20 cellular contexts compared by ENCODE assay signal in the genomic region with DNA sequence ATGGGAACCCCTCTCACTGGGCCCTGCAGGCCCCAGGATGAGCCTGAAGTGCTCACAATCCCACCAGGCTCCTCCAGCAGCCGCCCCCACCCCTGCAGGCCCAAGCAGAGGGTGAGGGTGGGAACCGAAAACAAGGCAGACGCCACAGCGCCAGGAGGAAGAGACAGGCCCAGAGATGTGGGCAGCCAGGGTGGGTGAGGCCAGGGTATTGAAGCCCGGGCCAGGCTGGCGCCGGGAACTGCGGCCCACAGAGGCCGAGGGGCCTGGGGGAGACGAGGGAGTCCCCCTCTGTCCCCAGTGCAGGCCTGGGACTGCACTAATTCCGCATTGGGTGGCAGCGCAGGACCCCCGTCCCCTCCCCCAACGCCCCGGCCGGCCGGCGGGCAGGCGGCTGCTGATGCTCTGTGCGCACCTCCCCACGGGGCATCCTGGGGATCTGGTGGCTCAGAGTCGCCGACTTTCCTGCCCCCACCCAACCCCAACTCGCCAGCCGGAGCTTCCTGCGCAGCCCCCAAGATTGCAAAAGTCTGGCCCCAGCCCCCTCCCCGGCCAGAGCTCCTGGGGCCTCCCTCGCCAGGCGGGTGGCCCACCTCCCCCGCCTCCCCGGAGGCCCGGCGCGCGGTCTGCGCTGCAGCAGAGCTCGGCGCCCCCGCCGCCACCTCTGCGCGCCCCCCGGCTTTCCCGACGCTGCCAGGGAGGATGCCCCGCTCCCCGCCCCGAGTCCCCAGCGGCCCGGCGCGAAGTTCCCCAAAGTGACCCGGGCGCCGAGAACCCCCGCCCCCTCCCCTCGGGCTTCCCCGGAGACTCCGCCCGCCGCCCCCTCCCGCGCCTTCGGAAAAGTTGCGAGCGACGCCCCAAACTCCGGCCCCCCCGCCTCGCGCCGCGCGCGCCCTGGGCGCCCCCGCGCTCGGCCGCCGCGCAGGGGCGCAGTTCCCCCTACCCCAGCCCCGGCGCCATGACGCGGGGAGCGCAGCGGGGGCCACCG.
DNase-seq lines count a peak whose midpoint lies in the region; ATAC-seq, FAIRE-seq and TF ChIP-seq lines count a peak whose summit lies in the region.
"Had no signal": no experiment of that assay in that cellular context is flagged by ENCODE, and none has a peak within 500 bp of the region (broad histone marks: within the 10 kb centered on the region; RNA-seq: fewer than 3 reads in every experiment).

No MANE protein-coding gene starts in this region.

- no peaks in the 10 kb centered on the region for H3K9me3 Mint-ChIP-seq in progenitor cell of endocrine pancreas (ENCODE audit: low read depth)
- H3K9me3 Mint-ChIP-seq: activated CD4-positive, alpha-beta T cell treated with anti-CD3 and anti-CD28 coated beads, Interleukin-2, amount 10 ng/mL, durations not matched to agents 24 days and 14 days; activated T-cell treated with anti-CD3 and anti-CD28 coated beads, Interleukin-2, amount 50 U/mL, for 24 hours; naive thymus-derived CD4-positive, alpha-beta T cell had no signal

- H3K36me3 ChIP-seq in HEK293 (ENCODE audit: control insufficient read depth in 2 of 2, insufficient read depth in 1 of 2, low read length in 2 of 2) (no peaks in the 10 kb centered on the region), H1 (ENCODE audit: control insufficient read depth in 2 of 4, insufficient read depth in 4 of 4, low read length in 3 of 4) (no peaks in the 10 kb centered on the region), kidney (ENCODE audit: control insufficient read depth in 1 of 2, insufficient read depth in 2 of 2, low read length in 2 of 2) (no peaks in the 10 kb centered on the region)
- H3K36me3 ChIP-seq: upper lobe of right lung had no signal

- H3K9ac ChIP-seq in H1 (replicated peaks in 1 of 4; ENCODE audit: extremely low read depth in 1 of 4, low read depth in 3 of 4, low read length in 3 of 4) (peak overlapping the region in 1 of 4 experiments; percentile 2; a peak in 1 of 7 replicates), kidney (ENCODE audit: low read length in 2 of 2) (no peak overlapping the region)

- H2BK20ac ChIP-seq in H1 (ENCODE audit: low read length): no peak overlapping the region

- H3K27ac ChIP-seq in HEK293 (ENCODE audit: extremely low read depth, low read depth, low read length) (no peak overlapping the region), H1 (ENCODE audit: low read depth, low read length) (no peak overlapping the region), kidney (ENCODE audit: low read depth in 2 of 2, low read length in 2 of 2) (no peak overlapping the region)
- H3K27ac ChIP-seq: upper lobe of right lung had no signal

- H4K5ac ChIP-seq in H1 (ENCODE audit: insufficient read length, low read depth, low read length): no peak overlapping the region

- H2BK12ac ChIP-seq in H1 (ENCODE audit: low read depth, low read length): no peak overlapping the region

- no peak for ATAC-seq in GM18909 (IDR thresholded peaks at IDR 0.05; ENCODE audit: poor library complexity, unreplicated experiment)
- ATAC-seq: GM12878; left ventricle myocardium superior; naive thymus-derived CD4-positive, alpha-beta T cell; upper lobe of right lung had no signal

- no peak overlapping the region for H3K4ac ChIP-seq in H1 (replicated peaks; ENCODE audit: insufficient read length, low read depth, low read length)

- peaks cover 2% of the 10 kb centered on the region for H3K4me1 Mint-ChIP-seq in progenitor cell of endocrine pancreas (ENCODE audit: low read depth)
- H3K4me1 Mint-ChIP-seq: activated CD4-positive, alpha-beta T cell treated with anti-CD3 and anti-CD28 coated beads, Interleukin-2, amount 10 ng/mL, durations not matched to agents 24 days and 14 days had no signal

- TF ChIP-seq RAD21 in H1 (IDR thresholded peaks at IDR 0.05 in 1 of 2, conservative IDR thresholded peaks at IDR 0.05 in 1 of 2; ENCODE audit: low read depth in 2 of 2, low read length in 2 of 2): no peak

- FAIRE-seq in H1 (lab: Jason Lieb, UNC) (no peak), kidney (lab: Jason Lieb, UNC) (no peak)
- FAIRE-seq: GM12878 had no signal

- H3K14ac ChIP-seq in H1 (ENCODE audit: insufficient read length): no peak overlapping the region

- peaks cover 2% of the 10 kb centered on the region for H3K79me1 ChIP-seq in H1 (ENCODE audit: low read depth, low read length)

- H3K56ac ChIP-seq in H1 (replicated peaks; ENCODE audit: insufficient read length, low read depth, low read length): no peak overlapping the region

- H3K23ac ChIP-seq in H1 (ENCODE audit: insufficient read length): no peak overlapping the region

- H3K23me2 ChIP-seq in H1 (ENCODE audit: low read depth, low read length): peaks cover 5% of the 10 kb centered on the region; the same call in 1 of the 2 replicates

- no peaks in the 10 kb centered on the region for H3K36me3 Mint-ChIP-seq in progenitor cell of endocrine pancreas (ENCODE audit: insufficient read depth)
- H3K36me3 Mint-ChIP-seq: CD14-positive monocyte; naive thymus-derived CD4-positive, alpha-beta T cell had no signal

- TF ChIP-seq POLR2A in H1 (IDR thresholded peaks at IDR 0.05; ENCODE audit: control extremely low read depth in 1 of 2, low read depth in 2 of 2, low read length in 2 of 2): no peak

- H3K18ac ChIP-seq in H1 (ENCODE audit: extremely low read depth, low read length): no peak overlapping the region; the same call in 1 of the 2 replicates

- no peak overlapping the region for H2AFZ ChIP-seq in H1 (ENCODE audit: low read length)

- H4K8ac ChIP-seq in H1 (ENCODE audit: extremely low read depth, insufficient read depth, low read length): peak overlapping the region; percentile 48

- DNase-seq in H1 (ENCODE audit: low read depth in 1 of 2, low spot score in 2 of 2) (peak in 1 of 2 experiments; percentile 64), kidney (peak; percentile 57), progenitor cell of endocrine pancreas (ENCODE audit: low spot score, unreplicated experiment) (no peak), GOT3 (lab: John Stamatoyannopoulos, UW) (no peak), HUDEP-2 (lab: John Stamatoyannopoulos, UW; ENCODE audit: unreplicated experiment in 76 of 76) (no peak)
- DNase-seq: activated gamma-delta T cell; activated T-cell treated with anti-CD3 and anti-CD28 coated beads, Interleukin-2, amount 50 U/mL, for 24 hours; Calu3; left ventricle myocardium superior; midbrain; naive thymus-derived CD4-positive, alpha-beta T cell; NCI-H187 treated with DMSO at 0.1 percent for 48 hours; NK-92 treated with Interleukin-12 subunit alpha and Interleukin-12 subunit beta, amount 100 ng/mL, for 24 hours; SHP77; upper lobe of right lung had no signal

- peak overlapping the region; percentile 64 to 72 for H3K4me2 ChIP-seq in H1 (ENCODE audit: insufficient read depth in 1 of 2, low read depth in 2 of 2, low read length in 2 of 2)

- no peak for TF ChIP-seq CTCF in HEK293 (tag by site-specific recombination; IDR thresholded peaks at IDR 0.05)
- no peak for TF ChIP-seq CTCF in H1 (IDR thresholded peaks at IDR 0.05; ENCODE audit: control extremely low read depth in 1 of 3, insufficient read depth in 1 of 3, low read depth in 1 of 3, low read length in 3 of 3)
- no peak for TF ChIP-seq CTCF in kidney (IDR thresholded peaks at IDR 0.05; ENCODE audit: borderline replicate concordance, extremely low read depth, insufficient read depth)
- no peak for TF ChIP-seq CTCF in progenitor cell of endocrine pancreas (IDR thresholded peaks at IDR 0.05; ENCODE audit: unreplicated experiment)

- H3K27me3 Mint-ChIP-seq in progenitor cell of endocrine pancreas: peaks cover 87% of the 10 kb centered on the region

- H3K27ac Mint-ChIP-seq in progenitor cell of endocrine pancreas: no peak overlapping the region
- H3K27ac Mint-ChIP-seq: activated CD4-positive, alpha-beta T cell treated with anti-CD3 and anti-CD28 coated beads, Interleukin-2, amount 10 ng/mL, durations not matched to agents 24 days and 14 days; activated T-cell treated with anti-CD3 and anti-CD28 coated beads, Interleukin-2, amount 50 U/mL, for 24 hours; CD14-positive monocyte; naive thymus-derived CD4-positive, alpha-beta T cell had no signal

- H4K20me1 ChIP-seq in H1 (replicated peaks in 1 of 2; ENCODE audit: control insufficient read depth in 1 of 2, insufficient read depth in 2 of 2, low read length in 2 of 2): peaks cover 0 to 2% of the 10 kb centered on the region in 2 experiments

- POLR2A ChIA-PET in HEK293 (lab: Yijun Ruan, JAX): interaction anchor here (0.5 kb wide), 1 partner anchor 173 kb away, joined by 3 read pairs; a partner anchor contains a TSS
- POLR2A ChIA-PET in H1 (lab: Charles Lee; ENCODE audit: partially characterized antibody): interaction anchor here (1.0 kb wide), 1 partner anchor 9 kb away, joined by 3 read pairs; no protein-coding TSS in a partner anchor

- no peak overlapping the region for H2AK5ac ChIP-seq in H1 (ENCODE audit: low read depth, low read length)

- 18% methylated on average over 41 of the region's 90 CpGs; no CpG with 5 or more reads in 1 of the 2 experiments for WGBS in H1 (ENCODE audit: extremely low coverage in 1 of 2, insufficient coverage in 1 of 2, insufficient read length in 1 of 2, insufficient replicate concordance in 2 of 2, low coverage in 1 of 2, low lambda C conversion rate in 2 of 2, missing lambda C conversion rate in 1 of 2), 2 experiments

- H3K4me3 Mint-ChIP-seq in progenitor cell of endocrine pancreas (ENCODE audit: low read depth): peak overlapping the region; percentile 38

- no peak overlapping the region for H2BK5ac ChIP-seq in H1 (ENCODE audit: low read depth, low read length)

- H3K4me1 ChIP-seq in HEK293 (ENCODE audit: control insufficient read depth, insufficient read depth, low read length) (no peaks in the 10 kb centered on the region), H1 (replicated peaks in 1 of 4; ENCODE audit: control insufficient read depth in 3 of 4, insufficient read depth in 4 of 4, low read length in 3 of 4) (peaks cover 0 to 13% (median 4%) of the 10 kb centered on the region in 4 experiments; a peak in 6 of 7 replicates), kidney (ENCODE audit: control insufficient read depth in 1 of 2, insufficient read depth in 1 of 2, low read depth in 1 of 2, low read length in 2 of 2) (no peaks in the 10 kb centered on the region)
- H3K4me1 ChIP-seq: upper lobe of right lung had no signal

- intact Hi-C loops in kidney (cut with DNase I): no loop called here

- no peaks in the 10 kb centered on the region for H3K79me2 ChIP-seq in H1 (ENCODE audit: control insufficient read depth in 1 of 2, insufficient read depth in 2 of 2, low read length in 2 of 2)

- no peak overlapping the region for H2BK15ac ChIP-seq in H1 (ENCODE audit: low read length)

- TF ChIP-seq EP300 in H1 (IDR thresholded peaks at IDR 0.05; ENCODE audit: borderline replicate concordance in 1 of 2, low read depth in 2 of 2, low read length in 2 of 2): no peak

- peaks cover 3 to 20% (median 19%) of the 10 kb centered on the region in 4 experiments for H3K27me3 ChIP-seq in H1 (replicated peaks in 1 of 4; ENCODE audit: control insufficient read depth in 3 of 4, extremely low read depth in 1 of 4, insufficient read depth in 3 of 4, low read length in 3 of 4)

- H3K9me3 ChIP-seq in HEK293 (ENCODE audit: control insufficient read depth, insufficient read depth, low read depth, low read length) (no peaks in the 10 kb centered on the region), H1 (ENCODE audit: insufficient read depth in 2 of 2, low read depth in 1 of 2, low read length in 1 of 2) (no peaks in the 10 kb centered on the region), kidney (ENCODE audit: control insufficient read depth in 1 of 2, low read length in 2 of 2) (peaks cover 0 to 6% of the 10 kb centered on the region in 2 donors)
- H3K9me3 ChIP-seq: upper lobe of right lung had no signal

- H3K4me3 ChIP-seq in HEK293 (ENCODE audit: low read depth, low read length): no peak overlapping the region
- H3K4me3 ChIP-seq in H1 (ENCODE audit: extremely low read depth in 1 of 4, insufficient read depth in 2 of 4, low read depth in 3 of 4, low read length in 4 of 4): peak overlapping the region; percentile 19 to 70 (median 39)
- no peak overlapping the region for H3K4me3 ChIP-seq in kidney (ENCODE audit: low read length in 2 of 2)
- H3K4me3 ChIP-seq: GM12878, upper lobe of right lung had no signal

- CTCF ChIA-PET in HEK293 (lab: Yijun Ruan, JAX) (interaction anchor here (0.9 kb wide), 1 partner anchor 206 kb away, joined by 3 read pairs; no protein-coding TSS in a partner anchor), H1 (lab: Charles Lee; ENCODE audit: partially characterized antibody) (interaction anchor here (1.2 kb wide), 2 partner anchors 93 to 137 kb away, joined by 3 read pairs; no protein-coding TSS in a partner anchor)

- H2BK120ac ChIP-seq in H1 (replicated peaks; ENCODE audit: low read depth, low read length): no peak overlapping the region

- peak overlapping the region; percentile 6 for H4K91ac ChIP-seq in H1 (replicated peaks; ENCODE audit: insufficient read length, low read length)

Comparison
In these comparisons a context has a peak if more than half of its experiments do, and no peak if none do; other contexts are left out.
1. H3K4me3 ChIP-seq: peak in H1 (4 of 4); none in HEK293 (single experiment) and kidney (0 of 2).